Comparison of ENCODE assay signal across 1 cellular context in the genomic region with DNA sequence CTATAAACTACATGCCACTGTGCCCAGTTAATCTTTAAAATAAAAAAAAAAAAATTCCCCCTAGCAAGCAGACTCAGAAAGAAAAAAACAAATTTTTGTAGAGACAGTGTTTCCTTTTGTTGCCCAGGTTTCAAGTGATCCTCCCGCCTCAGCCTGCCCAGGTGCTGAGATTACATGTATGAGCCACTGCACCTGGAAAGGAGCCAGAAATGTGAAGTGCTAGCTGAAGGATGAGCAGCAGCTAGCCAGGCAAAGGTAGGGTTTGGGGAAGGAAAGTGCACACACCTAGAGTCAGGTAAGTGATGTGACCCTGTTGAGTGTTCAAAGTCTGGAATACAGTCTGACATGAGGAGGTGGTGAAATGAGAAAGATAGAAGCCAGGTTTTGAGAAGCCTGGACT.
TF ChIP-seq lines count a peak whose summit lies in the region.

No MANE protein-coding gene starts in this region.

TF ChIP-seq in A549, 52 proteins besides CTCF, POLR2A, EP300 and RAD21 (continued from another document):
- TF ChIP-seq, protein P1, sequence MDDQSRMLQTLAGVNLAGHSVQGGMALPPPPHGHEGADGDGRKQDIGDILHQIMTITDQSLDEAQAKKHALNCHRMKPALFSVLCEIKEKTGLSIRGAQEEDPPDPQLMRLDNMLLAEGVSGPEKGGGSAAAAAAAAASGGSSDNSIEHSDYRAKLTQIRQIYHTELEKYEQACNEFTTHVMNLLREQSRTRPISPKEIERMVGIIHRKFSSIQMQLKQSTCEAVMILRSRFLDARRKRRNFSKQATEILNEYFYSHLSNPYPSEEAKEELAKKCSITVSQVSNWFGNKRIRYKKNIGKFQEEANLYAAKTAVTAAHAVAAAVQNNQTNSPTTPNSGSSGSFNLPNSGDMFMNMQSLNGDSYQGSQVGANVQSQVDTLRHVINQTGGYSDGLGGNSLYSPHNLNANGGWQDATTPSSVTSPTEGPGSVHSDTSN (IDR thresholded peaks at IDR 0.05) = no peak
- TF ChIP-seq RFX5 (IDR thresholded peaks at IDR 0.05) = no peak
- TF ChIP-seq ESRRA (IDR thresholded peaks at IDR 0.05; ENCODE audit: borderline replicate concordance, low read length) = no peak
- no peak for TF ChIP-seq ZSCAN20 (CRISPR knock-in tag; IDR thresholded peaks at IDR 0.05)
- no peak for TF ChIP-seq EHF (CRISPR knock-in tag; IDR thresholded peaks at IDR 0.05)
- TF ChIP-seq REST (IDR thresholded peaks at IDR 0.05) = no peak
- TF ChIP-seq, protein P2, sequence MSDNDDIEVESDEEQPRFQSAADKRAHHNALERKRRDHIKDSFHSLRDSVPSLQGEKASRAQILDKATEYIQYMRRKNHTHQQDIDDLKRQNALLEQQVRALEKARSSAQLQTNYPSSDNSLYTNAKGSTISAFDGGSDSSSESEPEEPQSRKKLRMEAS (IDR thresholded peaks at IDR 0.05) = no peak
- no peak for TF ChIP-seq PHF8 (IDR thresholded peaks at IDR 0.05; ENCODE audit: borderline replicate concordance, low read depth)
- TF ChIP-seq MYC (IDR thresholded peaks at IDR 0.05; ENCODE audit: borderline replicate concordance, low read length) = no peak
- no peak for TF ChIP-seq CEBPB (IDR thresholded peaks at IDR 0.05)
- TF ChIP-seq, protein P3, sequence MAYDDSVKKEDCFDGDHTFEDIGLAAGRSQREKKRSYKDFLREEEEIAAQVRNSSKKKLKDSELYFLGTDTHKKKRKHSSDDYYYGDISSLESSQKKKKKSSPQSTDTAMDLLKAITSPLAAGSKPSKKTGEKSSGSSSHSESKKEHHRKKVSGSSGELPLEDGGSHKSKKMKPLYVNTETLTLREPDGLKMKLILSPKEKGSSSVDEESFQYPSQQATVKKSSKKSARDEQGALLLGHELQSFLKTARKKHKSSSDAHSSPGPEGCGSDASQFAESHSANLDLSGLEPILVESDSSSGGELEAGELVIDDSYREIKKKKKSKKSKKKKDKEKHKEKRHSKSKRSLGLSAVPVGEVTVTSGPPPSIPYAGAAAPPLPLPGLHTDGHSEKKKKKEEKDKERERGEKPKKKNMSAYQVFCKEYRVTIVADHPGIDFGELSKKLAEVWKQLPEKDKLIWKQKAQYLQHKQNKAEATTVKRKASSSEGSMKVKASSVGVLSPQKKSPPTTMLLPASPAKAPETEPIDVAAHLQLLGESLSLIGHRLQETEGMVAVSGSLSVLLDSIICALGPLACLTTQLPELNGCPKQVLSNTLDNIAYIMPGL (CRISPR knock-in tag; IDR thresholded peaks at IDR 0.05; ENCODE audit: borderline replicate concordance) = no peak
